ENCODE assay signal across 24 cellular contexts in genomic region chr14:21415329-21415728, GRCh38.
"Had no signal": no experiment of that assay in that cellular context is flagged by ENCODE, and none has a peak within 500 bp of the region (broad histone marks: within the 10 kb centered on the region; RNA-seq: fewer than 3 reads in every experiment).

No MANE protein-coding gene starts in this region.

- H3K4me3 Mint-ChIP-seq: endodermal cell; immature natural killer cell; memory B cell; mesothelial cell of epicardium; natural killer cell treated with Interleukin-12 subunit alpha and Interleukin-12 subunit beta and Interleukin-15 and Interleukin-18, amount 100 ng/mL, for 72 hours; neural progenitor cell; stimulated activated naive B cell treated with anti-CD40 and anti-IgM and Interleukin-4, amounts not matched to agents 10 μg/mL and 1 μg/mL and 100 μg/mL, for 72 hours had no signal

- H3K27ac Mint-ChIP-seq: endodermal cell, immature natural killer cell, memory B cell, mesothelial cell of epicardium, neural progenitor cell had no signal

- H3K27me3 ChIP-seq: foreskin keratinocyte, left lung, neural progenitor cell, ovary, right atrium auricular region, sigmoid colon, testis, tibial nerve, upper lobe of right lung, vagina had no signal

- H3K36me3 ChIP-seq: ovary had no signal

- H3K9me3 Mint-ChIP-seq: endodermal cell; immature natural killer cell; memory B cell; mesothelial cell of epicardium; natural killer cell treated with Interleukin-12 subunit alpha and Interleukin-12 subunit beta and Interleukin-15 and Interleukin-18, amount 100 ng/mL, for 72 hours; neural progenitor cell; stimulated activated naive B cell treated with anti-CD40 and anti-IgM and Interleukin-4, amounts not matched to agents 10 μg/mL and 1 μg/mL and 100 μg/mL, for 72 hours; stimulated activated naive CD8-positive, alpha-beta T cell treated with anti-CD3 and anti-CD28 coated beads, Interleukin-15, amount 100 ng/mL, for 72 hours had no signal

- H3K27ac ChIP-seq: foreskin keratinocyte, left lung, lower lobe of right lung, neural progenitor cell, ovary, right atrium auricular region, sigmoid colon, skin epidermis, testis, tibial nerve, upper lobe of right lung, vagina had no signal

- H3K4me1 Mint-ChIP-seq: endodermal cell, immature natural killer cell, memory B cell, mesothelial cell of epicardium, neural progenitor cell had no signal

- H3K27me3 Mint-ChIP-seq: memory B cell; natural killer cell treated with Interleukin-12 subunit alpha and Interleukin-12 subunit beta and Interleukin-15 and Interleukin-18, amount 100 ng/mL, for 72 hours; stimulated activated naive B cell treated with anti-CD40 and anti-IgM and Interleukin-4, amounts not matched to agents 10 μg/mL and 1 μg/mL and 100 μg/mL, for 72 hours; stimulated activated naive CD8-positive, alpha-beta T cell treated with anti-CD3 and anti-CD28 coated beads, Interleukin-15, amount 100 ng/mL, for 72 hours had no signal

- H3K9me3 ChIP-seq: left lung, lower lobe of right lung, ovary, right atrium auricular region, sigmoid colon, testis, tibial nerve, upper lobe of right lung, vagina had no signal

- ATAC-seq: foreskin keratinocyte; left lung; lower lobe of right lung; natural killer cell treated with Interleukin-12 subunit alpha and Interleukin-12 subunit beta and Interleukin-15 and Interleukin-18, amount 100 ng/mL, for 72 hours; stimulated activated naive B cell treated with anti-CD40 and anti-IgM and Interleukin-4, amounts not matched to agents 10 μg/mL and 1 μg/mL and 100 μg/mL, for 72 hours; stimulated activated naive CD8-positive, alpha-beta T cell treated with anti-CD3 and anti-CD28 coated beads, Interleukin-15, amount 100 ng/mL, for 72 hours; upper lobe of right lung had no signal

- DNase-seq: effector CD4-positive, alpha-beta T cell; endodermal cell; erythroblast; foreskin keratinocyte; immature natural killer cell; left lung; lower lobe of right lung; nucleus accumbens; ovary; sigmoid colon; stimulated activated CD4-positive, alpha-beta T cell treated with anti-CD3 and anti-CD28 coated beads, Interleukin-2, amount 100 ng/mL, for 24 hours; stimulated activated CD4-positive, alpha-beta T cell treated with anti-CD3 and anti-CD28 coated beads, Interleukin-4, amount 100 ng/mL, for 4 hours; stimulated activated naive B cell treated with anti-CD40 and anti-IgM and Interleukin-4, amounts not matched to agents 10 μg/mL and 1 μg/mL and 100 μg/mL, for 72 hours; stimulated activated naive CD8-positive, alpha-beta T cell treated with anti-CD3 and anti-CD28 coated beads, Interleukin-15, amount 100 ng/mL, for 72 hours; testis; upper lobe of right lung had no signal

- H3K4me3 ChIP-seq: left lung, lower lobe of right lung, neural progenitor cell, ovary, right atrium auricular region, sigmoid colon, skin epidermis, testis, tibial nerve, upper lobe of right lung, vagina had no signal

- H3K4me1 ChIP-seq: foreskin keratinocyte, left lung, lower lobe of right lung, neural progenitor cell, right atrium auricular region, sigmoid colon, testis, tibial nerve, upper lobe of right lung, vagina had no signal
